18 cellular contexts compared by ENCODE assay signal in genomic region chr13:37011788-37012187, GRCh38. TPM values are rescaled to one million over a fixed set of nuclear protein-coding genes. Genes with fewer than 3 reads are reported as not detected.
DNase-seq lines count a peak whose midpoint lies in the region; ATAC-seq and TF ChIP-seq lines count a peak whose summit lies in the region.
"Had no signal": no experiment of that assay in that cellular context is flagged by ENCODE, and none has a peak within 500 bp of the region (broad histone marks: within the 10 kb centered on the region; RNA-seq: fewer than 3 reads in every experiment).

No MANE protein-coding gene starts in this region.

- peaks cover 11% of the 10 kb centered on the region for H3K4me1 Mint-ChIP-seq in activated CD8-positive, alpha-beta T cell treated with anti-CD3 and anti-CD28 coated beads for 36 hours (ENCODE audit: low read depth)
- peaks cover 8% of the 10 kb centered on the region for H3K4me1 Mint-ChIP-seq in activated CD8-positive, alpha-beta T cell treated with anti-CD3 and anti-CD28 coated beads, Interleukin-2, amount 10 ng/mL, durations not matched to agents 7 days and 5 days (ENCODE audit: low read depth)
- H3K4me1 Mint-ChIP-seq in activated T-helper 17 cell treated with anti-CD3 and anti-CD28 coated beads, Interleukin-2, amount 50 U/mL, for 72 hours: peaks cover 7% of the 10 kb centered on the region

- no peak for TF ChIP-seq CTCF in activated CD8-positive, alpha-beta T cell treated with anti-CD3 and anti-CD28 coated beads for 36 hours (IDR thresholded peaks at IDR 0.05)
- no peak for TF ChIP-seq CTCF in A673 (conservative IDR thresholded peaks at IDR 0.05; ENCODE audit: low read depth, low read length)
- no peak for TF ChIP-seq CTCF in HL-60 (IDR thresholded peaks at IDR 0.05; ENCODE audit: insufficient read depth, low read length)

- no peak for DNase-seq in activated CD8-positive, alpha-beta T cell treated with anti-CD3 and anti-CD28 coated beads for 36 hours
- no peak for DNase-seq in activated CD8-positive, alpha-beta T cell treated with anti-CD3 and anti-CD28 coated beads, Interleukin-2, amount 10 ng/mL, durations not matched to agents 7 days and 5 days
- DNase-seq in A673 (ENCODE audit: low spot score) (peak; percentile 78), HL-60 (ENCODE audit: low read depth in 1 of 2, low spot score in 1 of 2) (no peak), NCI-H1092 treated with DMSO at 0.1 percent for 48 hours (lab: John Stamatoyannopoulos, UW) (no peak)
- DNase-seq: 8988T, HCEC 1CT, Kasumi-1, MG63, NCI-H2029 treated with DMSO at 0.1 percent for 48 hours, NCI-H446 treated with DMSO at 0.1 percent for 48 hours, NCI-H526, Right ventricle myocardium superior, RPMI8226 had no signal

- H3K36me3 ChIP-seq in A673 (ENCODE audit: insufficient read depth, low read length, poor library complexity, severe bottlenecking): peaks cover 67% of the 10 kb centered on the region

- H3K4me1 ChIP-seq in A673 (ENCODE audit: insufficient read depth, low read length, poor library complexity, severe bottlenecking): peaks cover 37% of the 10 kb centered on the region

- H3K27ac Mint-ChIP-seq in activated CD8-positive, alpha-beta T cell treated with anti-CD3 and anti-CD28 coated beads for 36 hours: peak overlapping the region; percentile 72
- H3K27ac Mint-ChIP-seq in activated CD8-positive, alpha-beta T cell treated with anti-CD3 and anti-CD28 coated beads, Interleukin-2, amount 10 ng/mL, durations not matched to agents 7 days and 5 days: no peak overlapping the region
- peak overlapping the region; percentile 25 for H3K27ac Mint-ChIP-seq in activated T-helper 17 cell treated with anti-CD3 and anti-CD28 coated beads, Interleukin-2, amount 50 U/mL, for 72 hours

- H3K4me3 ChIP-seq in A673 (ENCODE audit: low read depth, low read length, poor library complexity, severe bottlenecking): no peak overlapping the region
- H3K4me3 ChIP-seq in HL-60 (replicated peaks; ENCODE audit: insufficient read depth, low read length): no peak overlapping the region
- H3K4me3 ChIP-seq: K562, MG63 had no signal

- peak overlapping the region; percentile 52 for H3K27ac ChIP-seq in A673 (ENCODE audit: low read depth, low read length, poor library complexity, severe bottlenecking)
- peak overlapping the region; percentile 5; the same call in 1 of the 2 replicates for H3K27ac ChIP-seq in HL-60 (replicated peaks)

- no peak overlapping the region for H3K4me3 Mint-ChIP-seq in activated CD8-positive, alpha-beta T cell treated with anti-CD3 and anti-CD28 coated beads for 36 hours
- no peak overlapping the region for H3K4me3 Mint-ChIP-seq in activated CD8-positive, alpha-beta T cell treated with anti-CD3 and anti-CD28 coated beads, Interleukin-2, amount 10 ng/mL, durations not matched to agents 7 days and 5 days
- no peak overlapping the region for H3K4me3 Mint-ChIP-seq in activated T-helper 17 cell treated with anti-CD3 and anti-CD28 coated beads, Interleukin-2, amount 50 U/mL, for 72 hours

- CTCF ChIA-PET in activated CD8-positive, alpha-beta T cell treated with anti-CD3 and anti-CD28 coated beads for 36 hours (lab: Charles Lee): no interaction called here
- CTCF ChIA-PET in activated CD8-positive, alpha-beta T cell treated with anti-CD3 and anti-CD28 coated beads, Interleukin-2, amount 10 ng/mL, durations not matched to agents 7 days and 5 days (lab: Charles Lee): interaction anchor here (1.8 to 4.3 kb wide), 3 partner anchors 11 to 37 kb away, joined by 3 to 25 read pairs (median 4); partner anchors contain the start of genes ALG5 and EXOSC8
- CTCF ChIA-PET in A673 (lab: Charles Lee): no interaction called here

- no peak for ATAC-seq in activated CD8-positive, alpha-beta T cell treated with anti-CD3 and anti-CD28 coated beads for 36 hours
- no peak for ATAC-seq in activated CD8-positive, alpha-beta T cell treated with anti-CD3 and anti-CD28 coated beads, Interleukin-2, amount 10 ng/mL, durations not matched to agents 7 days and 5 days
- no peak for ATAC-seq in activated T-helper 17 cell treated with anti-CD3 and anti-CD28 coated beads, Interleukin-2, amount 50 U/mL, for 72 hours (replicated peaks)
- no peak for ATAC-seq in HG03565 (IDR thresholded peaks at IDR 0.05; ENCODE audit: unreplicated experiment)
- ATAC-seq: HepG2, K562 had no signal

- intact Hi-C loops in activated CD8-positive, alpha-beta T cell treated with anti-CD3 and anti-CD28 coated beads for 36 hours (cut with micrococcal nuclease): no loop called here
- intact Hi-C loops in A673 (cut with micrococcal nuclease; ENCODE audit: unreplicated experiment): no loop called here

- H3K36me3 Mint-ChIP-seq in activated CD8-positive, alpha-beta T cell treated with anti-CD3 and anti-CD28 coated beads for 36 hours (ENCODE audit: low read depth): peaks cover 60% of the 10 kb centered on the region
- H3K36me3 Mint-ChIP-seq in activated CD8-positive, alpha-beta T cell treated with anti-CD3 and anti-CD28 coated beads, Interleukin-2, amount 10 ng/mL, durations not matched to agents 7 days and 5 days (ENCODE audit: low read depth): peaks cover 77% of the 10 kb centered on the region
- peaks cover 99% of the 10 kb centered on the region for H3K36me3 Mint-ChIP-seq in activated T-helper 17 cell treated with anti-CD3 and anti-CD28 coated beads, Interleukin-2, amount 50 U/mL, for 72 hours (ENCODE audit: low read depth)

- H3K27me3 ChIP-seq in A673 (replicated peaks; ENCODE audit: insufficient read depth, low read depth, low read length, poor library complexity): no peaks in the 10 kb centered on the region
- no peaks in the 10 kb centered on the region for H3K27me3 ChIP-seq in HL-60 (ENCODE audit: insufficient read depth, poor library complexity, severe bottlenecking)
- H3K27me3 ChIP-seq: MG63 had no signal

- BruUV-seq in A673 (replicated peaks; lab: Mats Ljungman, UMichigan): no TSS peak

- POLR2A ChIA-PET in activated CD8-positive, alpha-beta T cell treated with anti-CD3 and anti-CD28 coated beads for 36 hours (lab: Charles Lee): interaction anchor here (2.5 kb wide), 1 partner anchor 11 kb away, joined by 9 read pairs; the partner anchor contains the start of gene EXOSC8
- POLR2A ChIA-PET in activated CD8-positive, alpha-beta T cell treated with anti-CD3 and anti-CD28 coated beads, Interleukin-2, amount 10 ng/mL, durations not matched to agents 7 days and 5 days (lab: Charles Lee): interaction anchor here (0.6 to 4.8 kb wide), 2 partner anchors 12 to 36 kb away, joined by 3 to 31 read pairs; partner anchors contain the start of genes ALG5 and EXOSC8
- POLR2A ChIA-PET in A673 (lab: Charles Lee; ENCODE audit: low non-redundant PET): interaction anchor here (0.9 kb wide), 1 partner anchor 10 kb away, joined by 3 read pairs; no protein-coding TSS in a partner anchor

- H3K9me3 ChIP-seq in A673 (ENCODE audit: low read depth, low read length, poor library complexity, severe bottlenecking): peaks cover 6% of the 10 kb centered on the region
- H3K9me3 ChIP-seq: MG63 had no signal

- no peaks in the 10 kb centered on the region for H3K27me3 Mint-ChIP-seq in activated CD8-positive, alpha-beta T cell treated with anti-CD3 and anti-CD28 coated beads for 36 hours
- H3K27me3 Mint-ChIP-seq in activated CD8-positive, alpha-beta T cell treated with anti-CD3 and anti-CD28 coated beads, Interleukin-2, amount 10 ng/mL, durations not matched to agents 7 days and 5 days (ENCODE audit: low read depth): no peaks in the 10 kb centered on the region
- H3K27me3 Mint-ChIP-seq in activated T-helper 17 cell treated with anti-CD3 and anti-CD28 coated beads, Interleukin-2, amount 50 U/mL, for 72 hours: no peaks in the 10 kb centered on the region

- no peaks in the 10 kb centered on the region for H3K9me3 Mint-ChIP-seq in activated CD8-positive, alpha-beta T cell treated with anti-CD3 and anti-CD28 coated beads for 36 hours
- no peaks in the 10 kb centered on the region for H3K9me3 Mint-ChIP-seq in activated CD8-positive, alpha-beta T cell treated with anti-CD3 and anti-CD28 coated beads, Interleukin-2, amount 10 ng/mL, durations not matched to agents 7 days and 5 days (ENCODE audit: insufficient read depth)
- no peaks in the 10 kb centered on the region for H3K9me3 Mint-ChIP-seq in activated T-helper 17 cell treated with anti-CD3 and anti-CD28 coated beads, Interleukin-2, amount 50 U/mL, for 72 hours

RNA-seq across cellular contexts. Expression of gene EXOSC8, which starts 11.2 kb away (rescaled TPM):
- total RNA-seq in activated CD8-positive, alpha-beta T cell treated with anti-CD3 and anti-CD28 coated beads for 36 hours: 100 to 1,000 TPM; 168 to 170 TPM
- total RNA-seq in activated CD8-positive, alpha-beta T cell treated with anti-CD3 and anti-CD28 coated beads, Interleukin-2, amount 10 ng/mL, durations not matched to agents 7 days and 5 days: 100 to 1,000 TPM; 109 to 122 TPM
- total RNA-seq in A673 (2021): 95.8 and 117 TPM in 2 replicates
- total RNA-seq in activated T-helper 17 cell treated with anti-CD3 and anti-CD28 coated beads, Interleukin-2, amount 50 U/mL, for 72 hours: 100 to 1,000 TPM in 1 of 2 donors, 10 to 100 TPM in 1; 77.3 to 118 TPM

RNA-seq across cellular contexts. Expression of gene ALG5, which starts 12.6 kb away (rescaled TPM):
- 10 to 100 TPM; 25.5 to 26.8 TPM for total RNA-seq in activated CD8-positive, alpha-beta T cell treated with anti-CD3 and anti-CD28 coated beads for 36 hours
- 10 to 100 TPM; 32.0 to 33.8 TPM for total RNA-seq in activated CD8-positive, alpha-beta T cell treated with anti-CD3 and anti-CD28 coated beads, Interleukin-2, amount 10 ng/mL, durations not matched to agents 7 days and 5 days
- 45.4 and 52.0 TPM in 2 replicates for total RNA-seq in A673 (2021)
- 10 to 100 TPM; 19.5 to 30.1 TPM for total RNA-seq in activated T-helper 17 cell treated with anti-CD3 and anti-CD28 coated beads, Interleukin-2, amount 50 U/mL, for 72 hours

RNA-seq across cellular contexts. Expression of gene SUPT20H, which starts 47.7 kb away (rescaled TPM):
- total RNA-seq in activated CD8-positive, alpha-beta T cell treated with anti-CD3 and anti-CD28 coated beads for 36 hours: 10 to 100 TPM; 59.6 to 63.4 TPM
- total RNA-seq in activated CD8-positive, alpha-beta T cell treated with anti-CD3 and anti-CD28 coated beads, Interleukin-2, amount 10 ng/mL, durations not matched to agents 7 days and 5 days: 10 to 100 TPM; 67.4 to 71.5 TPM
- 82.6 and 94.4 TPM in 2 replicates for total RNA-seq in A673 (2021)
- 10 to 100 TPM; 56.7 to 72.8 TPM for total RNA-seq in activated T-helper 17 cell treated with anti-CD3 and anti-CD28 coated beads, Interleukin-2, amount 50 U/mL, for 72 hours
